ENCODE assay signal across 27 cellular contexts in genomic region chr5:25568294-25568693, GRCh38.
"Had no signal": no experiment of that assay in that cellular context is flagged by ENCODE, and none has a peak within 500 bp of the region (broad histone marks: within the 10 kb centered on the region; RNA-seq: fewer than 3 reads in every experiment).

No MANE protein-coding gene starts in this region.

- H3K27ac Mint-ChIP-seq: activated naive CD4-positive, alpha-beta T cell treated with anti-CD3 and anti-CD28 coated beads, Interleukin-2, amount 50 U/mL, for 24 hours; dendritic cell treated with granulocyte-macrophage colony-stimulating factor and Interleukin-4, amounts not matched to agents 40 ng/mL and 50 ng/mL, for 4 days; endodermal cell; stimulated activated memory B cell treated with anti-CD40 and anti-IgM and Interleukin-4, amounts not matched to agents 10 μg/mL and 1 μg/mL and 100 μg/mL, for 72 hours; type B pancreatic cell had no signal

- DNase-seq: activated CD4-positive, alpha-beta T cell treated with anti-CD3 and anti-CD28 coated beads for 48 hours; activated CD4-positive, alpha-beta T cell treated with anti-CD3 and anti-CD28 coated beads, Interleukin-2, amount 50 U/mL, for 48 hours; activated CD8-positive, alpha-beta memory T cell treated with anti-CD3 and anti-CD28 coated beads for 24 hours; activated gamma-delta T cell treated with Interleukin-2 at 50 U/mL for 16 hours; activated T-cell treated with anti-CD3 and anti-CD28 coated beads, Interleukin-2, amount 50 U/mL, for 1 hour; endodermal cell; foreskin fibroblast; left colon; midbrain; pancreas; psoas muscle; sigmoid colon; small intestine; stimulated activated CD4-positive, alpha-beta T cell treated with anti-CD3 and anti-CD28 coated beads, Interleukin-4, amount 100 ng/mL, for 4 hours; stimulated activated CD8-positive, alpha-beta memory T cell treated with anti-CD3 and anti-CD28 coated beads, Interleukin-4, amount 100 ng/mL, for 48 hours; stimulated activated naive CD8-positive, alpha-beta T cell treated with anti-CD3 and anti-CD28 coated beads, Interleukin-15, amount 100 ng/mL, for 72 hours; substantia nigra; uterus had no signal

- H3K4me3 ChIP-seq: breast epithelium, pancreas, psoas muscle, sigmoid colon, uterus had no signal

- FAIRE-seq: keratinocyte, pancreas, small intestine had no signal

- H3K36me3 Mint-ChIP-seq: activated naive CD4-positive, alpha-beta T cell treated with anti-CD3 and anti-CD28 coated beads, Interleukin-2, amount 50 U/mL, for 24 hours; naive thymus-derived CD4-positive, alpha-beta T cell; stimulated activated memory B cell treated with anti-CD40 and anti-IgM and Interleukin-4, amounts not matched to agents 10 μg/mL and 1 μg/mL and 100 μg/mL, for 72 hours; type B pancreatic cell had no signal

- H3K27me3 Mint-ChIP-seq: activated naive CD4-positive, alpha-beta T cell treated with anti-CD3 and anti-CD28 coated beads, Interleukin-2, amount 50 U/mL, for 24 hours; activated T-helper 17 cell treated with anti-CD3 and anti-CD28 coated beads, Interleukin-2, amount 50 U/mL, for 72 hours; dendritic cell treated with granulocyte-macrophage colony-stimulating factor and Interleukin-4, amounts not matched to agents 40 ng/mL and 50 ng/mL, for 4 days; naive thymus-derived CD4-positive, alpha-beta T cell; stimulated activated memory B cell treated with anti-CD40 and anti-IgM and Interleukin-4, amounts not matched to agents 10 μg/mL and 1 μg/mL and 100 μg/mL, for 72 hours; stimulated activated naive CD8-positive, alpha-beta T cell treated with anti-CD3 and anti-CD28 coated beads, Interleukin-15, amount 100 ng/mL, for 72 hours; type B pancreatic cell had no signal

- H3K27ac ChIP-seq: breast epithelium, pancreas, psoas muscle, sigmoid colon, uterus, VCaP had no signal

- H3K36me3 ChIP-seq: breast epithelium, pancreas, sigmoid colon, uterus had no signal

- H3K27me3 ChIP-seq: breast epithelium, pancreas, sigmoid colon, uterus had no signal

- H3K9me3 ChIP-seq: pancreas, psoas muscle, uterus had no signal

- H3K4me1 Mint-ChIP-seq: activated naive CD4-positive, alpha-beta T cell treated with anti-CD3 and anti-CD28 coated beads, Interleukin-2, amount 50 U/mL, for 24 hours; stimulated activated memory B cell treated with anti-CD40 and anti-IgM and Interleukin-4, amounts not matched to agents 10 μg/mL and 1 μg/mL and 100 μg/mL, for 72 hours; stimulated activated naive CD8-positive, alpha-beta T cell treated with anti-CD3 and anti-CD28 coated beads, Interleukin-15, amount 100 ng/mL, for 72 hours had no signal

- H3K4me3 Mint-ChIP-seq: activated naive CD4-positive, alpha-beta T cell treated with anti-CD3 and anti-CD28 coated beads, Interleukin-2, amount 50 U/mL, for 24 hours; dendritic cell treated with granulocyte-macrophage colony-stimulating factor and Interleukin-4, amounts not matched to agents 40 ng/mL and 50 ng/mL, for 4 days; endodermal cell; stimulated activated memory B cell treated with anti-CD40 and anti-IgM and Interleukin-4, amounts not matched to agents 10 μg/mL and 1 μg/mL and 100 μg/mL, for 72 hours; stimulated activated naive CD8-positive, alpha-beta T cell treated with anti-CD3 and anti-CD28 coated beads, Interleukin-15, amount 100 ng/mL, for 72 hours; type B pancreatic cell had no signal

- H3K4me1 ChIP-seq: breast epithelium, pancreas, psoas muscle, sigmoid colon, uterus had no signal

- H3K9me3 Mint-ChIP-seq: activated naive CD4-positive, alpha-beta T cell treated with anti-CD3 and anti-CD28 coated beads, Interleukin-2, amount 50 U/mL, for 24 hours; stimulated activated memory B cell treated with anti-CD40 and anti-IgM and Interleukin-4, amounts not matched to agents 10 μg/mL and 1 μg/mL and 100 μg/mL, for 72 hours had no signal
